In genomic region chr22:19853058-19853878, GRCh38 we compare ENCODE assay signal across 10 cellular contexts. TPM values are rescaled to one million over a fixed set of nuclear protein-coding genes. Genes with fewer than 3 reads are reported as not detected.
DNase-seq lines count a peak whose midpoint lies in the region; ATAC-seq, FAIRE-seq and TF ChIP-seq lines count a peak whose summit lies in the region.
"Had no signal": no experiment of that assay in that cellular context is flagged by ENCODE, and none has a peak within 500 bp of the region (broad histone marks: within the 10 kb centered on the region; RNA-seq: fewer than 3 reads in every experiment).

No MANE protein-coding gene starts in this region.

- intact Hi-C loops in GM12878 (cut with micrococcal nuclease; ENCODE audit: unreplicated experiment) = no loop called here

- BruUV-seq in GM12878 (replicated peaks; lab: Mats Ljungman, UMichigan) = TSS peak; percentile 59

- no peak overlapping the region for H2AFZ ChIP-seq in GM12878 (ENCODE audit: control insufficient read depth, low read depth, low read length)

- H3K4me1 Mint-ChIP-seq in activated naive CD4-positive, alpha-beta T cell treated with anti-CD3 and anti-CD28 coated beads, Interleukin-2, amount 50 U/mL, for 24 hours = peaks cover 61% of the 10 kb centered on the region

- H3K9me3 Mint-ChIP-seq in activated naive CD4-positive, alpha-beta T cell treated with anti-CD3 and anti-CD28 coated beads, Interleukin-2, amount 50 U/mL, for 24 hours = no peaks in the 10 kb centered on the region

- peak overlapping the region; percentile 87 for H3K27ac Mint-ChIP-seq in activated naive CD4-positive, alpha-beta T cell treated with anti-CD3 and anti-CD28 coated beads, Interleukin-2, amount 50 U/mL, for 24 hours

- H3K27me3 ChIP-seq in GM12878 (replicated peaks in 1 of 2; ENCODE audit: control insufficient read depth in 2 of 2, insufficient read depth in 2 of 2, low read length in 1 of 2) (no peaks in the 10 kb centered on the region), lung (ENCODE audit: control insufficient read depth, insufficient read depth) (no peaks in the 10 kb centered on the region)

- POLR2A ChIA-PET in GM12878 (lab: Charles Lee) = interaction anchor here (0.6 to 1.0 kb wide), 2 partner anchors 18 to 377 kb away, joined by 3 to 9 read pairs; no protein-coding TSS in a partner anchor

- 40% methylated on average over 11 of the region's 11 CpGs for WGBS in GM12878 (ENCODE audit: insufficient coverage, insufficient replicate concordance, low lambda C conversion rate, missing lambda C conversion rate)
- WGBS in lung, 2 donors = 41 to 61% methylated on average over 11 of the region's 11 CpGs
- WGBS in urinary bladder = 49% methylated on average over 11 of the region's 11 CpGs

- ATAC-seq in GM12878 = no peak
- ATAC-seq in lung (ENCODE audit: insufficient read depth, low FRiP score) = no peak
- no peak for ATAC-seq in HG03378 (IDR thresholded peaks at IDR 0.05; ENCODE audit: unreplicated experiment)

- H3K9ac ChIP-seq in GM12878 (ENCODE audit: control insufficient read depth, insufficient read depth, low read length) = peak overlapping the region; percentile 86

- H3K79me2 ChIP-seq in GM12878 (ENCODE audit: control insufficient read depth, insufficient read depth, low read length) = peaks cover 41% of the 10 kb centered on the region

- H3K9me3 ChIP-seq in GM12878 (replicated peaks; ENCODE audit: control insufficient read depth, insufficient read depth, low read length) (no peaks in the 10 kb centered on the region), lung (ENCODE audit: control insufficient read depth in 2 of 2, insufficient read depth in 1 of 2, low read length in 1 of 2) (no peaks in the 10 kb centered on the region)

- peak overlapping the region; percentile 97 for H3K4me2 ChIP-seq in GM12878 (ENCODE audit: control insufficient read depth, insufficient read depth)

- H3K36me3 Mint-ChIP-seq in activated naive CD4-positive, alpha-beta T cell treated with anti-CD3 and anti-CD28 coated beads, Interleukin-2, amount 50 U/mL, for 24 hours = peaks cover 3% of the 10 kb centered on the region

- H3K36me3 ChIP-seq in GM12878 (ENCODE audit: control insufficient read depth in 2 of 2, insufficient read depth in 2 of 2, low read length in 1 of 2) = peaks cover 11 to 12% of the 10 kb centered on the region in 2 experiments
- peaks cover 0 to 14% of the 10 kb centered on the region in 2 donors for H3K36me3 ChIP-seq in lung (ENCODE audit: control insufficient read depth in 2 of 2, insufficient read depth in 2 of 2, low read length in 2 of 2)
- H3K36me3 ChIP-seq in urinary bladder (ENCODE audit: insufficient read depth) = peaks cover 3% of the 10 kb centered on the region

- peaks cover 9% of the 10 kb centered on the region for H3K4me1 ChIP-seq in GM12878 (ENCODE audit: control insufficient read depth, insufficient read depth, low read length)
- peaks cover 0 to 28% of the 10 kb centered on the region in 2 donors for H3K4me1 ChIP-seq in lung (ENCODE audit: control insufficient read depth in 2 of 2, insufficient read depth in 2 of 2, low read length in 2 of 2)
- H3K4me1 ChIP-seq in urinary bladder (ENCODE audit: insufficient read depth) = peaks cover 5% of the 10 kb centered on the region

- TF ChIP-seq POLR2A in GM12878 (IDR thresholded peaks at IDR 0.05; ENCODE audit: low read depth, low read length) = no peak

- H3K4me3 Mint-ChIP-seq in activated naive CD4-positive, alpha-beta T cell treated with anti-CD3 and anti-CD28 coated beads, Interleukin-2, amount 50 U/mL, for 24 hours = peak overlapping the region; percentile 97

- H3K4me3 ChIP-seq in GM12878 = peak overlapping the region; percentile 93
- H3K4me3 ChIP-seq in lung = peak overlapping the region; percentile 93
- peak overlapping the region; percentile 71 for H3K4me3 ChIP-seq in urinary bladder (ENCODE audit: low read depth, low read length)

- no peak for DNase-seq in activated naive CD4-positive, alpha-beta T cell treated with anti-CD3 and anti-CD28 coated beads, Interleukin-2, amount 50 U/mL, for 16 hours
- DNase-seq in GM12878 (ENCODE audit: low read depth, low spot score) (no peak), lung (ENCODE audit: low spot score) (no peak), germinal center (ENCODE audit: low spot score) (no peak), Ammon's horn (ENCODE audit: low spot score) (no peak)
- DNase-seq: NK-92 treated with Interleukin-12 subunit alpha and Interleukin-12 subunit beta, amount 100 ng/mL, for 24 hours had no signal

- FAIRE-seq in GM12878 (lab: Jason Lieb, UNC) = no peak
- FAIRE-seq: islet of Langerhans had no signal

- CTCF ChIA-PET in GM12878 (lab: Yijun Ruan, JAX) = interaction anchor here (1.0 kb wide), 1 partner anchor 123 kb away, joined by 5 read pairs; no protein-coding TSS in a partner anchor

- no peak for TF ChIP-seq EP300 in GM12878 (IDR thresholded peaks at IDR 0.05; ENCODE audit: borderline replicate concordance in 1 of 2, control insufficient read depth in 1 of 2, low read depth in 2 of 2, low read length in 2 of 2)

- no peak for TF ChIP-seq RAD21 in GM12878 (IDR thresholded peaks at IDR 0.05; ENCODE audit: insufficient read depth, low read depth, low read length)

- in situ Hi-C loops in GM12878 (cut with MboI) = no loop called here

- RAD21 ChIA-PET in GM12878 (lab: Charles Lee; ENCODE audit: unreplicated experiment) = no interaction called here

- SMC1A ChIA-PET in GM12878 (lab: Charles Lee; ENCODE audit: uncharacterized antibody, unreplicated experiment) = no interaction called here

- no peaks in the 10 kb centered on the region for H3K27me3 Mint-ChIP-seq in activated naive CD4-positive, alpha-beta T cell treated with anti-CD3 and anti-CD28 coated beads, Interleukin-2, amount 50 U/mL, for 24 hours

- TF ChIP-seq CTCF in GM12878 (IDR thresholded peaks at IDR 0.05 in 2 of 3, conservative IDR thresholded peaks at IDR 0.05 in 1 of 3; ENCODE audit: control insufficient read depth in 2 of 3, extremely low read depth in 1 of 3, insufficient read depth in 1 of 3, low read depth in 3 of 3, low read length in 3 of 3) (no peak), lung (IDR thresholded peaks at IDR 0.05; ENCODE audit: control extremely low read depth, extremely low read depth) (no peak)

- H4K20me1 ChIP-seq in GM12878 (ENCODE audit: control insufficient read depth, insufficient read depth) = no peaks in the 10 kb centered on the region

- H3K27ac ChIP-seq in GM12878 (ENCODE audit: control insufficient read depth, insufficient read depth) (peak overlapping the region; percentile 71), lung (ENCODE audit: low read depth in 1 of 2, low read length in 1 of 2) (peak overlapping the region in 1 of 2 donors; percentile 87), urinary bladder (ENCODE audit: low read depth) (no peak overlapping the region)

TF ChIP-seq in GM12878, 131 proteins besides CTCF, POLR2A, EP300 and RAD21 (continues in another document):
- no peak for TF ChIP-seq GABPA (IDR thresholded peaks at IDR 0.05; ENCODE audit: low read depth)
- no peak for TF ChIP-seq GATAD2B (conservative IDR thresholded peaks at IDR 0.05; ENCODE audit: low read depth)
- no peak for TF ChIP-seq HDAC6 (IDR thresholded peaks at IDR 0.05; ENCODE audit: unreplicated experiment)
- no peak for TF ChIP-seq STAT3 (IDR thresholded peaks at IDR 0.05; ENCODE audit: low read depth, low read length)
- no peak for TF ChIP-seq KAT2A (conservative IDR thresholded peaks at IDR 0.05; ENCODE audit: control insufficient read depth, low read depth, low read length)
- TF ChIP-seq BMI1 (IDR thresholded peaks at IDR 0.05; ENCODE audit: borderline replicate concordance) = no peak
- TF ChIP-seq IRF4 (IDR thresholded peaks at IDR 0.05; ENCODE audit: low read depth, low read length) = no peak
- no peak for TF ChIP-seq TARDBP (IDR thresholded peaks at IDR 0.05; ENCODE audit: borderline replicate concordance)

RNA-seq across cellular contexts. Expression of gene GNB1L, which starts 1.4 kb away (rescaled TPM):
- total RNA-seq in GM12878 (2013; cell fraction: nucleolus; rRNA removed) = 3.6 and 3.8 TPM in 2 replicates
- total RNA-seq in GM12878 (2014; rRNA removed) (13.8 and 19.4 TPM in 2 replicates), GM12878 (2014; rRNA removed; fragmentation: Illumina TruSeq; extraction: Trizol) (0.83 and 2.1 TPM in 2 replicates), GM12878 (2021) (12.6 and 13.4 TPM in 2 replicates), lung (1 to 10 TPM; 4.5 to 9.3 TPM), urinary bladder (3.4 TPM)
- 1.3 TPM for polyA plus RNA-seq in GM12878 (2011; ENCODE audit: low read depth)
- polyA plus RNA-seq in GM12878 (2011; rRNA removed) (1.2 and 3.0 TPM in 2 replicates), GM12878 (2014; fragmentation: Illumina TruSeq; extraction: Trizol) (0.03 and 0.37 TPM in 2 replicates), GM12878 (2014; fragmentation: Nextera tagmentation; extraction: Ambion mirVana) (under 1 TPM; 0.21 to 0.99 TPM), GM12878 (2014; rRNA removed) (10.5 and 11.0 TPM in 2 replicates), GM12878 (2016; fragmentation: Nextera tagmentation; extraction: Ambion mirVana) (10 to 100 TPM; 15.4 to 17.3 TPM), lung (1 to 10 TPM; 5.1 to 8.3 TPM), urinary bladder (8.5 TPM)
- 4.8 and 8.8 TPM in 2 replicates for polyA plus RNA-seq in GM12878 (2011; cell fraction: cytosol; rRNA removed)
- 10.3 and 13.4 TPM in 2 replicates for polyA plus RNA-seq in GM12878 (2011; cell fraction: nucleus; rRNA removed)
- polyA plus RNA-seq in GM12878 (2012) = 5.3 and 7.3 TPM in 2 replicates
- polyA minus RNA-seq in GM12878 (2011; rRNA and poly(A)+ RNA removed) = 1.2 and 4.3 TPM in 2 replicates
- polyA minus RNA-seq in GM12878 (2011; cell fraction: cytosol; rRNA and poly(A)+ RNA removed) = 2.5 TPM in 2 replicates
- 1.2 and 2.5 TPM in 2 replicates for polyA minus RNA-seq in GM12878 (2011; cell fraction: nucleus; rRNA and poly(A)+ RNA removed)

RNA-seq across cellular contexts. Expression of gene RTL10, which starts 1.4 kb away (rescaled TPM):
- 20.1 and 22.8 TPM in 2 replicates for total RNA-seq in GM12878 (2013; cell fraction: nucleolus; rRNA removed)
- total RNA-seq in GM12878 (2014; rRNA removed) (10.9 and 12.0 TPM in 2 replicates), GM12878 (2014; rRNA removed; fragmentation: Illumina TruSeq; extraction: Trizol) (5.1 and 5.9 TPM in 2 replicates), GM12878 (2021) (17.8 and 17.9 TPM in 2 replicates), lung (10 to 100 TPM; 11.4 to 22.7 TPM), urinary bladder (10.3 TPM)
- polyA plus RNA-seq in GM12878 (2011; ENCODE audit: low read depth) = 6.4 TPM
- polyA plus RNA-seq in GM12878 (2011; rRNA removed) (4.0 and 7.2 TPM in 2 replicates), GM12878 (2014; fragmentation: Illumina TruSeq; extraction: Trizol) (7.0 and 9.6 TPM in 2 replicates), GM12878 (2014; fragmentation: Nextera tagmentation; extraction: Ambion mirVana) (1 to 10 TPM; 5.3 to 7.3 TPM), GM12878 (2014; rRNA removed) (10.8 and 11.1 TPM in 2 replicates), GM12878 (2016; fragmentation: Nextera tagmentation; extraction: Ambion mirVana) (10 to 100 TPM; 13.8 to 18.1 TPM), lung (10 to 100 TPM in 1 of 2 donors, 1 to 10 TPM in 1; 7.4 to 11.7 TPM), urinary bladder (6.9 TPM)
- polyA plus RNA-seq in GM12878 (2011; cell fraction: cytosol; rRNA removed) = 8.1 and 9.5 TPM in 2 replicates
- polyA plus RNA-seq in GM12878 (2011; cell fraction: nucleus; rRNA removed) = 17.0 and 18.2 TPM in 2 replicates
- polyA plus RNA-seq in GM12878 (2012) = 7.9 and 8.2 TPM in 2 replicates
- polyA minus RNA-seq in GM12878 (2011; rRNA and poly(A)+ RNA removed) = 11.6 and 13.2 TPM in 2 replicates
- polyA minus RNA-seq in GM12878 (2011; cell fraction: cytosol; rRNA and poly(A)+ RNA removed) = 2.8 and 4.0 TPM in 2 replicates
- polyA minus RNA-seq in GM12878 (2011; cell fraction: nucleus; rRNA and poly(A)+ RNA removed) = 8.8 and 17.7 TPM in 2 replicates
